ENCODE assay signal across 11 cellular contexts in genomic region chr19:16898306-16899015, GRCh38. TPM values are rescaled to one million over a fixed set of nuclear protein-coding genes. Genes with fewer than 3 reads are reported as not detected.
DNase-seq lines count a peak whose midpoint lies in the region; ATAC-seq and TF ChIP-seq lines count a peak whose summit lies in the region.
"Had no signal": no experiment of that assay in that cellular context is flagged by ENCODE, and none has a peak within 500 bp of the region (broad histone marks: within the 10 kb centered on the region; RNA-seq: fewer than 3 reads in every experiment).

No MANE protein-coding gene starts in this region.

- no peaks in the 10 kb centered on the region for H4K20me1 ChIP-seq in BLaER1

- no peaks in the 10 kb centered on the region for H3K36me3 Mint-ChIP-seq in Caco-2 (ENCODE audit: insufficient read depth, unreplicated experiment)
- H3K36me3 Mint-ChIP-seq in activated T-helper 2 cell treated with anti-CD3 and anti-CD28 coated beads, Interferon-gamma antibody, Interleukin-2, Interleukin-4, amounts not matched to agents 10 μg/mL and 5 μg/mL and 100 μg/mL, durations not matched to agents 14 hours and 24 hours and 36 hours (ENCODE audit: low read depth) = no peaks in the 10 kb centered on the region
- H3K36me3 Mint-ChIP-seq in naive thymus-derived CD8-positive, alpha-beta T cell = no peaks in the 10 kb centered on the region

- ATAC-seq in naive thymus-derived CD8-positive, alpha-beta T cell = no peak
- ATAC-seq in esophagus mucosa (no peak), HG03565 (IDR thresholded peaks at IDR 0.05; ENCODE audit: unreplicated experiment) (no peak)

- H3K9me3 ChIP-seq in BLaER1 (no peaks in the 10 kb centered on the region), Caco-2 (no peaks in the 10 kb centered on the region)
- H3K9me3 ChIP-seq: mucosa of descending colon, right atrium auricular region had no signal

- H3K27me3 ChIP-seq in BLaER1 (no peaks in the 10 kb centered on the region), Caco-2 (replicated peaks; ENCODE audit: control insufficient read depth, insufficient read depth, low read length) (no peaks in the 10 kb centered on the region)
- H3K27me3 ChIP-seq: right atrium auricular region had no signal

- no peak for DNase-seq in Caco-2
- no peak for DNase-seq in activated T-helper 2 cell treated with anti-CD3 and anti-CD28 coated beads, Interferon-gamma antibody, Interleukin-2, Interleukin-4, amounts not matched to agents 10 μg/mL and 5 μg/mL and 100 μg/mL, durations not matched to agents 14 hours and 24 hours and 36 hours (ENCODE audit: low spot score)
- DNase-seq in naive thymus-derived CD8-positive, alpha-beta T cell = no peak
- no peak for DNase-seq in NCI-H82 treated with DMSO at 0.1 percent for 48 hours (lab: John Stamatoyannopoulos, UW; ENCODE audit: unreplicated experiment)
- DNase-seq in DMS 273 treated with DMSO at 0.1 percent for 48 hours (lab: John Stamatoyannopoulos, UW) = no peak
- DNase-seq: activated CD4-positive, alpha-beta T cell treated with anti-CD3 and anti-CD28 coated beads for 4 hours had no signal

- peak overlapping the region; percentile 61 for H3K27ac ChIP-seq in BLaER1

- H3K36me3 ChIP-seq in BLaER1 = no peaks in the 10 kb centered on the region
- no peaks in the 10 kb centered on the region for H3K36me3 ChIP-seq in Caco-2 (ENCODE audit: control insufficient read depth, insufficient read depth, low read length)
- H3K36me3 ChIP-seq: right atrium auricular region had no signal

- H3K9ac ChIP-seq in BLaER1 = 0 out of 2 replicates have a peak overlapping the region, but pooled peaks have one; percentile 76

- H3K4me1 Mint-ChIP-seq in Caco-2 (ENCODE audit: low read depth, unreplicated experiment) = no peaks in the 10 kb centered on the region
- H3K4me1 Mint-ChIP-seq in activated T-helper 2 cell treated with anti-CD3 and anti-CD28 coated beads, Interferon-gamma antibody, Interleukin-2, Interleukin-4, amounts not matched to agents 10 μg/mL and 5 μg/mL and 100 μg/mL, durations not matched to agents 14 hours and 24 hours and 36 hours (ENCODE audit: low read depth) = peaks cover 19% of the 10 kb centered on the region
- H3K4me1 Mint-ChIP-seq in naive thymus-derived CD8-positive, alpha-beta T cell = peaks cover 12 to 36% (median 33%) of the 10 kb centered on the region in 4 donors

- peak overlapping the region; percentile 31 for H3K4me3 Mint-ChIP-seq in Caco-2 (ENCODE audit: unreplicated experiment)
- peak overlapping the region; percentile 68 for H3K4me3 Mint-ChIP-seq in activated T-helper 2 cell treated with anti-CD3 and anti-CD28 coated beads, Interferon-gamma antibody, Interleukin-2, Interleukin-4, amounts not matched to agents 10 μg/mL and 5 μg/mL and 100 μg/mL, durations not matched to agents 14 hours and 24 hours and 36 hours (ENCODE audit: low read depth)
- H3K4me3 Mint-ChIP-seq in naive thymus-derived CD8-positive, alpha-beta T cell = peak overlapping the region; percentile 68 to 84 (median 79)

- POLR2A ChIA-PET in Caco-2 (lab: Charles Lee) = no interaction called here
- POLR2A ChIA-PET in naive thymus-derived CD8-positive, alpha-beta T cell (lab: Charles Lee) = interaction anchor here (0.6 kb wide), 1 partner anchor 67 kb away, joined by 5 read pairs; no protein-coding TSS in a partner anchor

- intact Hi-C loops in Caco-2 (cut with micrococcal nuclease; ENCODE audit: unreplicated experiment) = no loop called here
- intact Hi-C loops in activated T-helper 2 cell treated with anti-CD3 and anti-CD28 coated beads, Interferon-gamma antibody, Interleukin-2, Interleukin-4, amounts not matched to agents 10 μg/mL and 5 μg/mL and 100 μg/mL, durations not matched to agents 14 hours and 24 hours and 36 hours (cut with micrococcal nuclease) = loop anchor here (2.0 to 5.0 kb wide), 2 partner anchors 71 to 128 kb away; partner anchors contain the start of gene SIN3B

- TF ChIP-seq CTCF in Caco-2 (IDR thresholded peaks at IDR 0.05; ENCODE audit: insufficient read depth in 1 of 2, low read depth in 1 of 2, low read length in 1 of 2, severe bottlenecking in 1 of 2, unreplicated experiment in 1 of 2) = no peak

- no peaks in the 10 kb centered on the region for H3K9me3 Mint-ChIP-seq in Caco-2 (ENCODE audit: unreplicated experiment)
- H3K9me3 Mint-ChIP-seq in activated T-helper 2 cell treated with anti-CD3 and anti-CD28 coated beads, Interferon-gamma antibody, Interleukin-2, Interleukin-4, amounts not matched to agents 10 μg/mL and 5 μg/mL and 100 μg/mL, durations not matched to agents 14 hours and 24 hours and 36 hours = no peaks in the 10 kb centered on the region
- H3K9me3 Mint-ChIP-seq in naive thymus-derived CD8-positive, alpha-beta T cell = no peaks in the 10 kb centered on the region

- H3K4me3 ChIP-seq in BLaER1 = peak overlapping the region; percentile 74; the same call in 1 of the 2 replicates
- H3K4me3 ChIP-seq in Caco-2 (ENCODE audit: low read depth, low read length) = no peak overlapping the region

- H3K4me2 ChIP-seq in BLaER1 = peak overlapping the region; percentile 97

- CTCF ChIA-PET in Caco-2 (lab: Charles Lee) = interaction anchor here (0.6 kb wide), 1 partner anchor 10 kb away, joined by 4 read pairs; no protein-coding TSS in a partner anchor

- peaks cover 80% of the 10 kb centered on the region for H3K4me1 ChIP-seq in BLaER1
- H3K4me1 ChIP-seq in Caco-2 = no peaks in the 10 kb centered on the region

- no peak overlapping the region for H3K27ac Mint-ChIP-seq in Caco-2 (ENCODE audit: unreplicated experiment)
- no peak overlapping the region for H3K27ac Mint-ChIP-seq in activated T-helper 2 cell treated with anti-CD3 and anti-CD28 coated beads, Interferon-gamma antibody, Interleukin-2, Interleukin-4, amounts not matched to agents 10 μg/mL and 5 μg/mL and 100 μg/mL, durations not matched to agents 14 hours and 24 hours and 36 hours
- peak overlapping the region in 6 of 10 donors; percentile 19 to 88 (median 56) for H3K27ac Mint-ChIP-seq in naive thymus-derived CD8-positive, alpha-beta T cell

- no peaks in the 10 kb centered on the region for H3K27me3 Mint-ChIP-seq in Caco-2 (ENCODE audit: insufficient read depth, unreplicated experiment)
- peaks cover 24% of the 10 kb centered on the region for H3K27me3 Mint-ChIP-seq in activated T-helper 2 cell treated with anti-CD3 and anti-CD28 coated beads, Interferon-gamma antibody, Interleukin-2, Interleukin-4, amounts not matched to agents 10 μg/mL and 5 μg/mL and 100 μg/mL, durations not matched to agents 14 hours and 24 hours and 36 hours (ENCODE audit: low read depth)
- peaks cover 0 to 7% (median 3%) of the 10 kb centered on the region in 5 donors for H3K27me3 Mint-ChIP-seq in naive thymus-derived CD8-positive, alpha-beta T cell

- no TSS peak for BruUV-seq in Caco-2 (replicated peaks; lab: Mats Ljungman, UMichigan)

RNA-seq across cellular contexts. Expression of gene F2RL3, which starts 9.7 kb away (rescaled TPM):
- total RNA-seq in Caco-2 (2022) (not detected in 2 replicates), esophagus mucosa (0.24 TPM)
- not detected in 2 replicates for total RNA-seq in activated T-helper 2 cell treated with anti-CD3 and anti-CD28 coated beads, Interferon-gamma antibody, Interleukin-2, Interleukin-4, amounts not matched to agents 10 μg/mL and 5 μg/mL and 100 μg/mL, durations not matched to agents 14 hours and 24 hours and 36 hours
- not detected for total RNA-seq in naive thymus-derived CD8-positive, alpha-beta T cell
- under 1 TPM in 1 of 3 donors, not detected in 2; 0.24 TPM for polyA plus RNA-seq in naive thymus-derived CD8-positive, alpha-beta T cell

Comparison
In these comparisons a context has a peak if more than half of its experiments do, and no peak if none do; other contexts are left out.
1. H3K27ac Mint-ChIP-seq: peak in naive thymus-derived CD8-positive, alpha-beta T cell (6 of 10); none in Caco-2 (single experiment) and activated T-helper 2 cell treated with anti-CD3 and anti-CD28 coated beads, Interferon-gamma antibody, Interleukin-2, Interleukin-4, amounts not matched to agents 10 μg/mL and 5 μg/mL and 100 μg/mL, durations not matched to agents 14 hours and 24 hours and 36 hours (single experiment).
2. Peak in every context shown above with its lines, with median percentiles within 50 percentile points of each other: H3K4me3 Mint-ChIP-seq.